7 cellular contexts compared by ENCODE assay signal in the genomic region with DNA sequence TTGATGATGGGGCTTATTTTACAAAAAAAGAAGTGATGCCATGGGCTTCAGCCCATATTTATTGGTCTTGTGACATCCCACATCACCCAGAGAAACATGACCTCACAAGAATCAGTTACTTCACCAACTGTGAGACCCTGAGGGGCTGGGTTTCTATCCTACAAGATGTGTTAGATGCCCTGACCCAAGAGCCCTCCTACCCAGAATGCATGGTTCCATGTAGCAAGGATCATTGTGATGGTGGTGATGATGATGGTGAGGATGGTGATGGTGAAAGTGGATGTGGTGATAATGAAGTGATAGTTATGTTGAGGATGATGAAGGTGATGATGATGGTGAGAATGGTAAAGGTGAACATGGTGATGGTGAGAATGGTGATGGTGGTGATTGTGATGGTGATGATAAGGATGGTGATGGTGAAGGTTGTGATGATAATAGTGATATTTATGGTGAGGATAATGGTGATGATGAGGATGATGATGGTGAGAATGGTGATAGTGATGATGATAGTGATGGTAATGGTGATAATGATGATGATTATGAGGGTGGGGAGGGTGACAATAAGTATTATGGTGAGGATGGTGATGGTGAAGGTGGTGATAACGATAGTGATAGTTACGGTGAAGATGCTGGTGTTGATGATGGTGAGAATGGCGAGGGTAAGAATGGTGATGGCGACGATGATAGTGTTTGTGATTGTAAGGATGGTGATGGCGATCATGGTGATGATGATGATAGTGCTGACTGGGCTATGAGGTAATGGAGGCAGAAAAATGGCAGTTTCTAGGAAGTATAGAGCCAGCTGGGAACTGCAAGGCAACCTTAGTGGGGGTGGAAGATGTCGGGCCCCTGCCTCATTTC. TPM values are rescaled to one million over a fixed set of nuclear protein-coding genes. Genes with fewer than 3 reads are reported as not detected.
"Had no signal": no experiment of that assay in that cellular context is flagged by ENCODE, and none has a peak within 500 bp of the region (broad histone marks: within the 10 kb centered on the region; RNA-seq: fewer than 3 reads in every experiment).

No MANE protein-coding gene starts in this region.

RNA-seq across cellular contexts. Expression of a gene that starts 28.5 kb away (rescaled TPM):
- total RNA-seq: activated B cell treated with CpG ODN at 0.5 μM for 24 hours; activated CD4-positive, alpha-beta memory T cell treated with anti-CD3 and anti-CD28 coated beads for 36 hours; activated CD8-positive, alpha-beta memory T cell treated with anti-CD3 and anti-CD28 coated beads, Interleukin-2, amount 10 ng/mL, durations not matched to agents 7 days and 5 days; activated T-cell treated with anti-CD3 and anti-CD28 coated beads, Interleukin-2, amount 50 U/mL, for 72 hours; activated T-helper 17 cell treated with anti-CD3 and anti-CD28 coated beads, Interleukin-2, amount 50 U/mL, for 72 hours; ascending aorta; Right ventricle myocardium superior had no signal
